ENCODE assay signal across 12 cellular contexts in genomic region chr9:70561111-70561510, GRCh38.
"Had no signal": no experiment of that assay in that cellular context is flagged by ENCODE, and none has a peak within 500 bp of the region (broad histone marks: within the 10 kb centered on the region; RNA-seq: fewer than 3 reads in every experiment).

No MANE protein-coding gene starts in this region.

- H3K4me3 ChIP-seq: heart left ventricle, SK-N-MC had no signal

- H3K27me3 ChIP-seq: heart left ventricle had no signal

- ATAC-seq: activated CD8-positive, alpha-beta memory T cell treated with anti-CD3 and anti-CD28 coated beads, Interleukin-2, amount 10 ng/mL, durations not matched to agents 7 days and 5 days; left colon; naive thymus-derived CD8-positive, alpha-beta T cell had no signal

- H3K27ac ChIP-seq: SK-N-MC had no signal

- H3K9me3 ChIP-seq: heart left ventricle had no signal

- DNase-seq: activated CD4-positive, CD25-positive, alpha-beta regulatory T cell treated with anti-CD3 and anti-CD28 coated beads, Interleukin-2, amount 50 U/mL, for 72 hours; activated T-cell treated with anti-CD3 and anti-CD28 coated beads, Interleukin-2, amount 50 U/mL, for 1 hour; aorta; effector memory CD4-positive, alpha-beta T cell; heart left ventricle; left colon; naive thymus-derived CD8-positive, alpha-beta T cell; stimulated activated CD4-positive, alpha-beta T cell treated with anti-CD3 and anti-CD28 coated beads, Interleukin-15, amount 100 ng/mL, for 24 hours; stimulated activated CD4-positive, alpha-beta T cell treated with anti-CD3 and anti-CD28 coated beads, Interleukin-4, amount 100 ng/mL, for 1 hour; stimulated activated naive CD4-positive, alpha-beta T cell had no signal

- H3K36me3 ChIP-seq: heart left ventricle had no signal
